Comparison of ENCODE assay signal across 21 cellular contexts in genomic region chr2:195813401-195813800, GRCh38.
A peak's percentile ranks its signal among the peaks of the same experiment; 100 is the strongest.
DNase-seq lines count a peak whose midpoint lies in the region; ATAC-seq and TF ChIP-seq lines count a peak whose summit lies in the region.
"Had no signal": no experiment of that assay in that cellular context is flagged by ENCODE, and none has a peak within 500 bp of the region (broad histone marks: within the 10 kb centered on the region; RNA-seq: fewer than 3 reads in every experiment).

No MANE protein-coding gene starts in this region.

- no peaks in the 10 kb centered on the region for H4K20me1 ChIP-seq in fibroblast of lung (ENCODE audit: control insufficient read depth, extremely low read depth, insufficient read depth, low read length)

- peak overlapping the region; percentile 62 for H2AFZ ChIP-seq in fibroblast of lung (ENCODE audit: low read length)
- no peak overlapping the region for H2AFZ ChIP-seq in neuronal stem cell (ENCODE audit: low read length)

- WGBS in neuronal stem cell (ENCODE audit: extremely low coverage in 2 of 2, insufficient read length in 2 of 2, insufficient replicate concordance in 1 of 2), 2 donors = no CpG with 5 or more reads among the region's 3 CpGs

- intact Hi-C loops in left lung (cut with DNase I) = no loop called here

- H3K9me3 ChIP-seq in SK-N-MC (ENCODE audit: low read depth, low read length) (no peaks in the 10 kb centered on the region), fibroblast of lung (ENCODE audit: control insufficient read depth, insufficient read depth, low read depth, low read length) (no peaks in the 10 kb centered on the region), left lung (no peaks in the 10 kb centered on the region), neuronal stem cell (replicated peaks in 1 of 2; ENCODE audit: control insufficient read depth in 2 of 2, insufficient read depth in 1 of 2, low read depth in 1 of 2, low read length in 2 of 2) (no peaks in the 10 kb centered on the region)
- H3K9me3 ChIP-seq: BE2C, Peyer's patch had no signal

- H3K36me3 ChIP-seq in SK-N-MC (ENCODE audit: insufficient read depth, low read length) = no peaks in the 10 kb centered on the region
- H3K36me3 ChIP-seq in fibroblast of lung (ENCODE audit: control insufficient read depth, insufficient read depth, low read length) = no peaks in the 10 kb centered on the region
- H3K36me3 ChIP-seq in left lung = no peaks in the 10 kb centered on the region
- H3K36me3 ChIP-seq in neuronal stem cell (replicated peaks in 1 of 2; ENCODE audit: control insufficient read depth in 2 of 2, insufficient read depth in 2 of 2, low read length in 2 of 2) = no peaks in the 10 kb centered on the region
- H3K36me3 ChIP-seq: BE2C, Peyer's patch had no signal

- H3K9ac ChIP-seq in SK-N-MC (ENCODE audit: insufficient read length) (no peak overlapping the region), fibroblast of lung (ENCODE audit: insufficient read depth, low read length) (no peak overlapping the region), neuronal stem cell (ENCODE audit: low read depth, low read length, poor library complexity) (no peak overlapping the region)
- H3K9ac ChIP-seq: KMS-11 had no signal

- no peak overlapping the region for H4K91ac ChIP-seq in neuronal stem cell (ENCODE audit: low read depth, low read length, poor library complexity)

- no peak overlapping the region for H3K14ac ChIP-seq in neuronal stem cell (ENCODE audit: low read length)

- H3K4me3 ChIP-seq in SK-N-MC = no peak overlapping the region
- no peak overlapping the region for H3K4me3 ChIP-seq in fibroblast of lung (replicated peaks in 1 of 4; ENCODE audit: control extremely low read depth in 1 of 4, insufficient read depth in 1 of 4, low read depth in 3 of 4, low read length in 4 of 4)
- no peak overlapping the region for H3K4me3 ChIP-seq in left lung
- no peak overlapping the region for H3K4me3 ChIP-seq in neuronal stem cell (ENCODE audit: low read length in 2 of 2)
- H3K4me3 ChIP-seq: GM12878, Peyer's patch had no signal

- H3K4me1 ChIP-seq in fibroblast of lung (ENCODE audit: control insufficient read depth, extremely low read depth, insufficient read depth, low read length) (peaks cover 2% of the 10 kb centered on the region), left lung (no peaks in the 10 kb centered on the region), neuronal stem cell (ENCODE audit: control insufficient read depth in 2 of 2, insufficient read depth in 1 of 2, low read depth in 1 of 2, low read length in 2 of 2) (peaks cover 0 to 6% of the 10 kb centered on the region in 2 donors)
- H3K4me1 ChIP-seq: BE2C, Peyer's patch had no signal

- ATAC-seq in left lung = peak; percentile 14
- no peak for ATAC-seq in GM18867 (IDR thresholded peaks at IDR 0.05; ENCODE audit: unreplicated experiment)
- ATAC-seq: GM12878, HepG2 had no signal

- no peak overlapping the region for H2BK120ac ChIP-seq in neuronal stem cell (ENCODE audit: low read depth, low read length)

- no peak overlapping the region for H2BK15ac ChIP-seq in neuronal stem cell (ENCODE audit: low read length)

- no peak overlapping the region for H3K23ac ChIP-seq in neuronal stem cell (ENCODE audit: low read depth, low read length, poor library complexity)

- no peak overlapping the region for H3K4ac ChIP-seq in neuronal stem cell (ENCODE audit: low read length)

- DNase-seq in GM03348 (ENCODE audit: low spot score) = peak; percentile 11
- no peak for DNase-seq in SK-N-MC (ENCODE audit: low read depth, low spot score)
- DNase-seq in fibroblast of lung (ENCODE audit: low read depth in 2 of 2) = peak; percentile 23 to 65
- DNase-seq in left lung = no peak
- no peak for DNase-seq in SIG-M5 (lab: John Stamatoyannopoulos, UW)
- DNase-seq in NCI-H2196 (lab: John Stamatoyannopoulos, UW; ENCODE audit: unreplicated experiment) = no peak
- DNase-seq in neuronal stem cell (ENCODE audit: low spot score) = no peak
- DNase-seq: BE2C; CD4-positive, CD25-positive, alpha-beta regulatory T cell; DMS153; GF-D8; GOT3; NCI-H1417 treated with DMSO at 0.1 percent for 48 hours; NCI-H187 treated with DMSO at 0.1 percent for 48 hours; NCI-H345; NCI-H526; Peyer's patch had no signal

- H3K4me2 ChIP-seq in fibroblast of lung (ENCODE audit: extremely low read depth, insufficient read depth, low read length) = peak overlapping the region; percentile 45
- no peak overlapping the region for H3K4me2 ChIP-seq in neuronal stem cell (ENCODE audit: insufficient read depth, low read length, poor library complexity, severe bottlenecking)
- H3K4me2 ChIP-seq: KMS-11 had no signal

- no peak overlapping the region for H4K8ac ChIP-seq in neuronal stem cell (ENCODE audit: low read depth, low read length)

- TF ChIP-seq CTCF in fibroblast of lung (conservative IDR thresholded peaks at IDR 0.05 in 1 of 2, IDR thresholded peaks at IDR 0.05 in 1 of 2; ENCODE audit: low read depth in 1 of 2, low read length in 2 of 2) = no peak
- TF ChIP-seq CTCF in left lung (IDR thresholded peaks at IDR 0.05) = no peak

- H3K79me2 ChIP-seq in fibroblast of lung (ENCODE audit: control insufficient read depth, insufficient read depth, low read length) = no peaks in the 10 kb centered on the region

- no peak overlapping the region for H2BK5ac ChIP-seq in neuronal stem cell (ENCODE audit: low read length)

- H2AK5ac ChIP-seq in neuronal stem cell (ENCODE audit: low read depth, low read length) = no peak overlapping the region

- no peaks in the 10 kb centered on the region for H3K79me1 ChIP-seq in neuronal stem cell (ENCODE audit: low read depth, low read length)

- no peak overlapping the region for H3K18ac ChIP-seq in neuronal stem cell (ENCODE audit: low read length)

- H3K27me3 ChIP-seq in fibroblast of lung (ENCODE audit: control insufficient read depth, insufficient read depth, low read length) (no peaks in the 10 kb centered on the region), left lung (no peaks in the 10 kb centered on the region), neuronal stem cell (ENCODE audit: control insufficient read depth in 3 of 3, insufficient read depth in 3 of 3, low read depth in 1 of 3, low read length in 3 of 3) (no peaks in the 10 kb centered on the region)
- H3K27me3 ChIP-seq: BE2C, Peyer's patch had no signal

- H2BK12ac ChIP-seq in neuronal stem cell (ENCODE audit: low read length) = no peak overlapping the region

- 0 out of 2 replicates have a peak overlapping the region, but pooled peaks have one; percentile 6 for H3K27ac ChIP-seq in SK-N-MC
- H3K27ac ChIP-seq in fibroblast of lung (ENCODE audit: insufficient read depth, low read length) = no peak overlapping the region
- H3K27ac ChIP-seq in left lung = no peak overlapping the region
- no peak overlapping the region for H3K27ac ChIP-seq in neuronal stem cell (replicated peaks; ENCODE audit: low read length)
- H3K27ac ChIP-seq: KMS-11, Peyer's patch had no signal

Comparison
In these comparisons a context has a peak if more than half of its experiments do, and no peak if none do; other contexts are left out.
1. DNase-seq: peak in GM03348 (single experiment) and fibroblast of lung (2 of 2); none in SK-N-MC (single experiment), left lung (0 of 2), SIG-M5 (single experiment), NCI-H2196 (single experiment) and neuronal stem cell (single experiment).